8 cellular contexts compared by ENCODE assay signal in genomic region chr5:173781432-173781825, GRCh38.
DNase-seq lines count a peak whose midpoint lies in the region; ATAC-seq and TF ChIP-seq lines count a peak whose summit lies in the region.

No MANE protein-coding gene starts in this region.

- in situ Hi-C loops in GM23248 (cut with MboI), result no loop called here
- in situ Hi-C loops in gastrocnemius medialis (cut with MboI; ENCODE audit: low sequenced_read_pairs in 4 of 4), result no loop called here

- ATAC-seq in activated B cell treated with CpG ODN at 0.5 μM for 24 hours (ENCODE audit: low read depth) (no peak), gastrocnemius medialis (peak in 1 of 2 donors; percentile 10), GM21737 (IDR thresholded peaks at IDR 0.05; ENCODE audit: unreplicated experiment) (no peak), GM18511 (IDR thresholded peaks at IDR 0.05; ENCODE audit: unreplicated experiment) (no peak)

- peaks cover 20% of the 10 kb centered on the region for H3K4me1 ChIP-seq in GM23248 (ENCODE audit: insufficient read depth)
- H3K4me1 ChIP-seq in fibroblast of lung (ENCODE audit: control insufficient read depth, extremely low read depth, insufficient read depth, low read length), result peaks cover 4% of the 10 kb centered on the region
- H3K4me1 ChIP-seq in gastrocnemius medialis, result peaks cover 9 to 26% of the 10 kb centered on the region in 2 donors

- no peaks in the 10 kb centered on the region for H3K27me3 Mint-ChIP-seq in activated B cell treated with CpG ODN at 0.5 μM for 24 hours

- WGBS in GM23248 (ENCODE audit: low coverage in 1 of 2, low lambda C conversion rate in 2 of 2, missing lambda C conversion rate in 2 of 2), 2 experiments, result 81 to 82% methylated on average over 4 of the region's 4 CpGs

- H4K20me1 ChIP-seq in GM23248 (ENCODE audit: insufficient read depth) (no peaks in the 10 kb centered on the region), fibroblast of lung (ENCODE audit: control insufficient read depth, extremely low read depth, insufficient read depth, low read length) (no peaks in the 10 kb centered on the region)

- H3K36me3 ChIP-seq in GM23248 (ENCODE audit: low read depth) (no peaks in the 10 kb centered on the region), fibroblast of lung (ENCODE audit: control insufficient read depth, insufficient read depth, low read length) (no peaks in the 10 kb centered on the region), gastrocnemius medialis (no peaks in the 10 kb centered on the region)

- H3K27me3 ChIP-seq in GM23248 (replicated peaks; ENCODE audit: insufficient read depth) (no peaks in the 10 kb centered on the region), fibroblast of lung (ENCODE audit: control insufficient read depth, insufficient read depth, low read length) (no peaks in the 10 kb centered on the region), gastrocnemius medialis (no peaks in the 10 kb centered on the region)

- DNase-seq in GM23248 (no peak), activated B cell treated with CpG ODN at 0.5 μM for 24 hours (no peak), fibroblast of lung (ENCODE audit: low read depth in 2 of 2) (no peak), gastrocnemius medialis (no peak), NCI-H1105 (lab: John Stamatoyannopoulos, UW) (no peak)
- DNase-seq in activated CD4-positive, alpha-beta T cell treated with anti-CD3 and anti-CD28 coated beads for 48 hours, result no peak

- H3K79me2 ChIP-seq in GM23248 (ENCODE audit: insufficient read depth), result no peaks in the 10 kb centered on the region
- H3K79me2 ChIP-seq in fibroblast of lung (ENCODE audit: control insufficient read depth, insufficient read depth, low read length), result no peaks in the 10 kb centered on the region

- H2AFZ ChIP-seq in GM23248 (peak overlapping the region; percentile 94), fibroblast of lung (ENCODE audit: low read length) (peak overlapping the region; percentile 64)

- no peaks in the 10 kb centered on the region for H3K9me2 ChIP-seq in GM23248 (ENCODE audit: insufficient read depth)

- peak overlapping the region; percentile 72 for H3K4me2 ChIP-seq in GM23248 (ENCODE audit: unreplicated experiment)
- no peak overlapping the region for H3K4me2 ChIP-seq in fibroblast of lung (ENCODE audit: extremely low read depth, insufficient read depth, low read length)

- POLR2A ChIA-PET in activated B cell treated with CpG ODN at 0.5 μM for 24 hours (lab: Charles Lee), result no interaction called here

- H3K27ac Mint-ChIP-seq in activated B cell treated with CpG ODN at 0.5 μM for 24 hours, result peak overlapping the region; percentile 78

- intact Hi-C loops in activated B cell treated with CpG ODN at 0.5 μM for 24 hours (cut with micrococcal nuclease), result loop anchor here (5.0 kb wide), 1 partner anchor 99 kb away; no protein-coding TSS in a partner anchor
- intact Hi-C loops in gastrocnemius medialis (cut with DNase I; ENCODE audit: low total_unique reads), result no loop called here

- CTCF ChIA-PET in activated B cell treated with CpG ODN at 0.5 μM for 24 hours (lab: Charles Lee), result no interaction called here

- TF ChIP-seq POLR2A in gastrocnemius medialis (IDR thresholded peaks at IDR 0.05), result no peak

- H3F3A ChIP-seq in GM23248 (ENCODE audit: insufficient read depth), result peaks cover 18% of the 10 kb centered on the region

- no peaks in the 10 kb centered on the region for H3K36me3 Mint-ChIP-seq in activated B cell treated with CpG ODN at 0.5 μM for 24 hours (ENCODE audit: low read depth)

- no peaks in the 10 kb centered on the region for H3K9me3 Mint-ChIP-seq in activated B cell treated with CpG ODN at 0.5 μM for 24 hours

- H3K4me3 ChIP-seq in GM23248 (peak overlapping the region; percentile 51), fibroblast of lung (replicated peaks in 1 of 4; ENCODE audit: control extremely low read depth in 1 of 4, insufficient read depth in 1 of 4, low read depth in 3 of 4, low read length in 4 of 4) (no peak overlapping the region), gastrocnemius medialis (no peak overlapping the region)

- peak overlapping the region; percentile 66 for H3K4me3 Mint-ChIP-seq in activated B cell treated with CpG ODN at 0.5 μM for 24 hours

- TF ChIP-seq CTCF in activated B cell treated with CpG ODN at 0.5 μM for 24 hours (IDR thresholded peaks at IDR 0.05) (no peak), fibroblast of lung (conservative IDR thresholded peaks at IDR 0.05 in 1 of 2, IDR thresholded peaks at IDR 0.05 in 1 of 2; ENCODE audit: low read depth in 1 of 2, low read length in 2 of 2) (no peak), gastrocnemius medialis (IDR thresholded peaks at IDR 0.05 in 4 of 5, conservative IDR thresholded peaks at IDR 0.05 in 1 of 5) (no peak)

- peaks cover 55% of the 10 kb centered on the region for H3K4me1 Mint-ChIP-seq in activated B cell treated with CpG ODN at 0.5 μM for 24 hours

- peak overlapping the region; percentile 77 for H3K9ac ChIP-seq in GM23248
- no peak overlapping the region for H3K9ac ChIP-seq in fibroblast of lung (ENCODE audit: insufficient read depth, low read length)

- peak overlapping the region; percentile 97 for H3K27ac ChIP-seq in GM23248
- H3K27ac ChIP-seq in fibroblast of lung (ENCODE audit: insufficient read depth, low read length), result peak overlapping the region; percentile 66
- H3K27ac ChIP-seq in gastrocnemius medialis, result peak overlapping the region; percentile 76 to 82 (median 80)

- H3K9me3 ChIP-seq in GM23248 (ENCODE audit: low read depth) (no peaks in the 10 kb centered on the region), fibroblast of lung (ENCODE audit: control insufficient read depth, insufficient read depth, low read depth, low read length) (no peaks in the 10 kb centered on the region), gastrocnemius medialis (no peaks in the 10 kb centered on the region)
